Comparison of ENCODE assay signal across 15 cellular contexts in the genomic region with DNA sequence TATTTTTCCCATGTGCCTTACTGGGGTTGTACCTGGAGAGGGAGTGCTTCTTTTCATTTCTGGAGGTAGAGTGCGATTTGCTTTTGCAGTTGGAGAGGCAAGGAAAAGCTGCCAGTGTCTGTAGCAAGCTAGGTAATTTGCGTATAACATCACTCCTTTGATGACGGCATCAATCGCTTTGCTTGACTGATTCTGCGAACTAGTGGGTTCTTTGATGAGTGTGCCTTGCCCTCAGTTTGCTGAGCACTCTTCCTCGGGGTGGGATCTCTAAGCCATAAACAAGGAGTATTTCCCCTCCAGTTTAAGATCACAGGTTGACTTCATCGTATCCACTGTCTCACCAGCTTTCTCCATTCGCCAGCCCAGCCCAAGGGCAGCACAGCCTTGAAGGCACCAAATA.
DNase-seq lines count a peak whose midpoint lies in the region; ATAC-seq and TF ChIP-seq lines count a peak whose summit lies in the region.
"Had no signal": no experiment of that assay in that cellular context is flagged by ENCODE, and none has a peak within 500 bp of the region (broad histone marks: within the 10 kb centered on the region; RNA-seq: fewer than 3 reads in every experiment).

No MANE protein-coding gene starts in this region.

- H3K18ac ChIP-seq in trophoblast cell (ENCODE audit: low read length), result no peak overlapping the region

- H3K36me3 Mint-ChIP-seq in activated T-cell treated with anti-CD3 and anti-CD28 coated beads, Interleukin-2, amount 50 U/mL, for 72 hours (ENCODE audit: insufficient read depth in 2 of 2), result no peaks in the 10 kb centered on the region
- H3K36me3 Mint-ChIP-seq in T-helper 17 cell (ENCODE audit: low read depth), result no peaks in the 10 kb centered on the region

- H4K8ac ChIP-seq in trophoblast cell (ENCODE audit: low read depth, low read length), result no peak overlapping the region

- peaks cover 51% of the 10 kb centered on the region for H3K4me1 Mint-ChIP-seq in activated T-cell treated with anti-CD3 and anti-CD28 coated beads, Interleukin-2, amount 50 U/mL, for 72 hours (ENCODE audit: low read depth)
- peaks cover 41% of the 10 kb centered on the region for H3K4me1 Mint-ChIP-seq in T-helper 17 cell

- no peak overlapping the region for H3K27ac Mint-ChIP-seq in activated T-cell treated with anti-CD3 and anti-CD28 coated beads, Interleukin-2, amount 50 U/mL, for 72 hours
- no peak overlapping the region for H3K27ac Mint-ChIP-seq in T-helper 17 cell

- ATAC-seq in activated T-cell treated with anti-CD3 and anti-CD28 coated beads, Interleukin-2, amount 50 U/mL, for 72 hours (replicated peaks in 1 of 2), result peak; percentile 77 to 79
- peak; percentile 57 for ATAC-seq in T-helper 17 cell
- ATAC-seq in GM19467 (IDR thresholded peaks at IDR 0.05; ENCODE audit: unreplicated experiment), result no peak

- H2AFZ ChIP-seq in trophoblast cell (ENCODE audit: insufficient read depth, low read length, poor library complexity), result peak overlapping the region; percentile 39

- no peak for TF ChIP-seq CTCF in sigmoid colon (IDR thresholded peaks at IDR 0.05)

- no peak for TF ChIP-seq POLR2A in sigmoid colon (IDR thresholded peaks at IDR 0.05)

- no peak overlapping the region for H2AK5ac ChIP-seq in trophoblast cell (ENCODE audit: low read length)

- no peak overlapping the region for H3K9ac ChIP-seq in trophoblast cell (ENCODE audit: low read length)

- H3K36me3 ChIP-seq in KOPT-K1 (ENCODE audit: insufficient read depth, low read length), result no peaks in the 10 kb centered on the region
- no peaks in the 10 kb centered on the region for H3K36me3 ChIP-seq in trophoblast cell (ENCODE audit: control insufficient read depth in 1 of 2, insufficient read depth in 2 of 2, low read length in 2 of 2)
- H3K36me3 ChIP-seq in sigmoid colon, result no peaks in the 10 kb centered on the region

- no peak overlapping the region for H3K4me3 Mint-ChIP-seq in activated T-cell treated with anti-CD3 and anti-CD28 coated beads, Interleukin-2, amount 50 U/mL, for 72 hours
- no peak overlapping the region for H3K4me3 Mint-ChIP-seq in T-helper 17 cell

- H3K79me2 ChIP-seq in trophoblast cell (ENCODE audit: control insufficient read depth, insufficient read depth, low read length, poor library complexity), result no peaks in the 10 kb centered on the region

- peaks cover 75% of the 10 kb centered on the region for H3K27me3 Mint-ChIP-seq in activated T-cell treated with anti-CD3 and anti-CD28 coated beads, Interleukin-2, amount 50 U/mL, for 72 hours (ENCODE audit: low read depth)
- H3K27me3 Mint-ChIP-seq in T-helper 17 cell, result no peaks in the 10 kb centered on the region

- H2BK120ac ChIP-seq in trophoblast cell (ENCODE audit: insufficient read depth, low read length, poor library complexity), result no peak overlapping the region

- H3K9me3 ChIP-seq in KOPT-K1 (ENCODE audit: insufficient read depth, low read length, poor library complexity, severe bottlenecking) (no peaks in the 10 kb centered on the region), T-helper 17 cell (ENCODE audit: control insufficient read depth, low read length, poor library complexity, severe bottlenecking) (no peaks in the 10 kb centered on the region), trophoblast cell (ENCODE audit: insufficient read depth, low read depth, low read length) (no peaks in the 10 kb centered on the region), sigmoid colon (no peaks in the 10 kb centered on the region)

- no peak overlapping the region for H4K12ac ChIP-seq in trophoblast cell (ENCODE audit: low read depth, low read length)

- no peak overlapping the region for H2BK5ac ChIP-seq in trophoblast cell (ENCODE audit: low read depth, low read length, poor library complexity)

- peaks cover 3% of the 10 kb centered on the region in 2 experiments for H3K4me1 ChIP-seq in trophoblast cell (ENCODE audit: control insufficient read depth in 1 of 2, insufficient read depth in 2 of 2, low read length in 2 of 2)
- peaks cover 0 to 30% (median 27%) of the 10 kb centered on the region in 4 donors for H3K4me1 ChIP-seq in sigmoid colon

- H3K9me3 Mint-ChIP-seq in activated T-cell treated with anti-CD3 and anti-CD28 coated beads, Interleukin-2, amount 50 U/mL, for 72 hours, result no peaks in the 10 kb centered on the region

- H3K79me1 ChIP-seq in trophoblast cell (ENCODE audit: low read length), result no peaks in the 10 kb centered on the region

- H3K4me3 ChIP-seq in trophoblast cell (ENCODE audit: low read depth, low read length) (no peak overlapping the region), sigmoid colon (no peak overlapping the region)

- TF ChIP-seq EP300 in sigmoid colon (IDR thresholded peaks at IDR 0.05), result no peak

- WGBS in trophoblast cell (ENCODE audit: extremely low coverage, insufficient coverage, insufficient read length), result no CpG with 5 or more reads among the region's 8 CpGs
- WGBS in sigmoid colon, 2 donors, result 79 to 90% methylated on average over 8 of the region's 8 CpGs

- no peak overlapping the region for H2BK12ac ChIP-seq in trophoblast cell (ENCODE audit: low read length)

- H3K27ac ChIP-seq in KOPT-K1 (ENCODE audit: low read depth, low read length, poor library complexity, severe bottlenecking) (peak overlapping the region; percentile 57), trophoblast cell (ENCODE audit: low read depth, low read length) (no peak overlapping the region), sigmoid colon (no peak overlapping the region)

- H3K4ac ChIP-seq in trophoblast cell (ENCODE audit: low read depth, low read length), result no peak overlapping the region

- peak; percentile 37 to 43 for DNase-seq in activated T-cell treated with anti-CD3 and anti-CD28 coated beads, Interleukin-2, amount 50 U/mL, for 72 hours
- no peak for DNase-seq in activated T-cell treated with anti-CD3 and anti-CD28 coated beads, Interleukin-2, amount 50 U/mL, for 1 hour
- no peak for DNase-seq in T-helper 17 cell
- no peak for DNase-seq in trophoblast cell
- DNase-seq in sigmoid colon, result no peak
- DNase-seq: COR-L47, H7, KG1, NCI-H1436, NCI-H2029 treated with DMSO at 0.1 percent for 48 hours, NCI-H510A, NCI-H774, Right ventricle myocardium superior had no signal

- H3K14ac ChIP-seq in trophoblast cell (ENCODE audit: low read length), result no peak overlapping the region

- intact Hi-C loops in sigmoid colon (cut with DNase I), result loop anchor here (5.0 kb wide), 1 partner anchor 168 kb away; no protein-coding TSS in a partner anchor

- no peak overlapping the region for H4K91ac ChIP-seq in trophoblast cell (ENCODE audit: low read depth, low read length)

- H3K23ac ChIP-seq in trophoblast cell (ENCODE audit: low read length), result no peak overlapping the region

- H3K27me3 ChIP-seq in trophoblast cell (ENCODE audit: insufficient read depth, low read length) (no peaks in the 10 kb centered on the region), sigmoid colon (no peaks in the 10 kb centered on the region)

- no peak overlapping the region for H3K4me2 ChIP-seq in trophoblast cell (ENCODE audit: low read length)

Comparison
In these comparisons a context has a peak if more than half of its experiments do, and no peak if none do; other contexts are left out.
1. DNase-seq: peak in activated T-cell treated with anti-CD3 and anti-CD28 coated beads, Interleukin-2, amount 50 U/mL, for 72 hours (2 of 2); none in activated T-cell treated with anti-CD3 and anti-CD28 coated beads, Interleukin-2, amount 50 U/mL, for 1 hour (single experiment), T-helper 17 cell (0 of 3), trophoblast cell (0 of 2) and sigmoid colon (single experiment).